16 cellular contexts compared by ENCODE assay signal in the genomic region with DNA sequence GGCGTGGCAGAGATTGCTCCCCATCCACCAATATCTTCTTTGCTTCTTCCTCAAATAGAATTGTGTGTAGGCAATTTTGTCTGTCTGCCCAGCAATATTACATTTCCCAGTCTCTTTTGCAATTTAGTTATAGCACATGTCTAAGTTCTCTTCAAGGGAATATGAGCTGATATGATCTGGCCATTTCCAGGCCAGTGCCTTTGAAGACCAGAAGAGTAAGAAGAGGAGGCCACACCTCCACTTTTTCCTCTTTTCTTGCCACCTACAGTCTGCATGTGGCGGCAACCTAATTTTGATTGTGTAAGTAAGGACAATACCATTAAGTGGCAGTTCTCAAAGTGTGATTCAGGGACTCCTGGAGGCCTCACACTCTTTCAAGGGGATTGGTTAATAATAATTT. TPM values are rescaled to one million over a fixed set of nuclear protein-coding genes. Genes with fewer than 3 reads are reported as not detected.
A peak's percentile ranks its signal among the peaks of the same experiment; 100 is the strongest.
DNase-seq lines count a peak whose midpoint lies in the region; ATAC-seq, FAIRE-seq and TF ChIP-seq lines count a peak whose summit lies in the region.
"Had no signal": no experiment of that assay in that cellular context is flagged by ENCODE, and none has a peak within 500 bp of the region (broad histone marks: within the 10 kb centered on the region; RNA-seq: fewer than 3 reads in every experiment).

No MANE protein-coding gene starts in this region.

- H3K4me3 ChIP-seq in NB4 (ENCODE audit: low read depth, low read length), result no peak overlapping the region
- no peak overlapping the region for H3K4me3 ChIP-seq in K562
- no peak overlapping the region for H3K4me3 ChIP-seq in psoas muscle
- H3K4me3 ChIP-seq: BLaER1 treated with 17β-estradiol and CSF1 and Interleukin-3, amounts not matched to agents 10 nM and 100 nM had no signal

- H4K20me1 ChIP-seq in K562 (replicated peaks; ENCODE audit: control insufficient read depth, insufficient read depth, low read length), result no peaks in the 10 kb centered on the region
- H4K20me1 ChIP-seq: BLaER1 treated with 17β-estradiol and CSF1 and Interleukin-3, amounts not matched to agents 10 nM and 100 nM had no signal

- WGBS in K562 (ENCODE audit: insufficient coverage, low coverage, missing lambda C conversion rate), result 51% methylated on average over 2 of the region's 2 CpGs
- WGBS in psoas muscle, 3 donors, result 83 to 91% (median 89%) methylated on average over 2 of the region's 2 CpGs

- intact Hi-C loops in K562 (cut with micrococcal nuclease) (no loop called here), psoas muscle (cut with DNase I) (no loop called here)

- H3K9me1 ChIP-seq in K562 (ENCODE audit: control insufficient read depth, insufficient read depth, low read length), result no peaks in the 10 kb centered on the region

- no peak overlapping the region for H3K9ac ChIP-seq in K562 (ENCODE audit: insufficient read depth in 1 of 2, low read depth in 2 of 2, low read length in 2 of 2)
- H3K9ac ChIP-seq: BLaER1 treated with 17β-estradiol and CSF1 and Interleukin-3, amounts not matched to agents 10 nM and 100 nM had no signal

- ATAC-seq in K562 (peak; percentile 76), psoas muscle (peak in 3 of 4 donors; percentile 35 to 84 (median 75)), HG03095 (IDR thresholded peaks at IDR 0.05; ENCODE audit: unreplicated experiment) (no peak)

- H3K27me3 ChIP-seq in K562 (ENCODE audit: control insufficient read depth in 2 of 2, insufficient read depth in 2 of 2, low read length in 2 of 2) (no peaks in the 10 kb centered on the region), psoas muscle (ENCODE audit: insufficient read depth in 3 of 3, low read length in 2 of 3) (no peaks in the 10 kb centered on the region)
- H3K27me3 ChIP-seq: BLaER1 treated with 17β-estradiol and CSF1 and Interleukin-3, amounts not matched to agents 10 nM and 100 nM had no signal

- H3K4me1 ChIP-seq in K562 (replicated peaks in 1 of 2; ENCODE audit: control insufficient read depth in 2 of 2, insufficient read depth in 2 of 2, low read length in 2 of 2) (peaks cover 7 to 10% of the 10 kb centered on the region in 2 experiments; a peak in 4 of 5 replicates), psoas muscle (peaks cover 19% of the 10 kb centered on the region)
- H3K4me1 ChIP-seq: BLaER1 treated with 17β-estradiol and CSF1 and Interleukin-3, amounts not matched to agents 10 nM and 100 nM had no signal

- no peaks in the 10 kb centered on the region for H3K36me3 ChIP-seq in K562 (ENCODE audit: control insufficient read depth, insufficient read depth, low read length)
- H3K36me3 ChIP-seq in psoas muscle (ENCODE audit: insufficient read depth in 1 of 2, low read depth in 1 of 2), result no peaks in the 10 kb centered on the region

- no peak overlapping the region for H3K4me2 ChIP-seq in K562 (ENCODE audit: insufficient read depth, low read length)
- H3K4me2 ChIP-seq: BLaER1 treated with 17β-estradiol and CSF1 and Interleukin-3, amounts not matched to agents 10 nM and 100 nM had no signal

- no peak overlapping the region for H3K27ac ChIP-seq in K562 (ENCODE audit: extremely low read depth, low read depth, low read length)
- H3K27ac ChIP-seq in psoas muscle, result peak overlapping the region; percentile 63
- H3K27ac ChIP-seq: 22Rv1; BLaER1 treated with 17β-estradiol and CSF1 and Interleukin-3, amounts not matched to agents 10 nM and 100 nM had no signal

- TF ChIP-seq RAD21 in K562 (CRISPR knock-in tag; conservative IDR thresholded peaks at IDR 0.05 in 1 of 2, IDR thresholded peaks at IDR 0.05 in 1 of 2), result no peak

- FAIRE-seq in K562 (lab: Jason Lieb, UNC), result peak; percentile 58
- FAIRE-seq: GM12891 had no signal

- POLR2A ChIA-PET in K562 (lab: Yijun Ruan, JAX), result interaction anchor here (1.5 kb wide), 1 partner anchor 11 kb away, joined by 4 read pairs; no protein-coding TSS in a partner anchor

- H3K79me2 ChIP-seq in K562 (ENCODE audit: control insufficient read depth, insufficient read depth, low read length), result no peaks in the 10 kb centered on the region

- BruUV-seq in K562 (replicated peaks; lab: Mats Ljungman, UMichigan), result no TSS peak

- TF ChIP-seq EP300 in K562 (IDR thresholded peaks at IDR 0.05; ENCODE audit: low read length), result no peak

- TF ChIP-seq CTCF in NB4 (IDR thresholded peaks at IDR 0.05; ENCODE audit: low read depth, low read length), result no peak
- no peak for TF ChIP-seq CTCF in K562 (IDR thresholded peaks at IDR 0.05 in 2 of 3, conservative IDR thresholded peaks at IDR 0.05 in 1 of 3; ENCODE audit: insufficient read depth in 2 of 3, low read depth in 1 of 3, low read length in 3 of 3)
- no peak for TF ChIP-seq CTCF in psoas muscle (IDR thresholded peaks at IDR 0.05)

- H2AFZ ChIP-seq in K562 (ENCODE audit: low read depth, low read length), result peak overlapping the region; percentile 70

- in situ Hi-C loops in K562 (cut with MboI), result no loop called here

- TF ChIP-seq POLR2A in NB4 (IDR thresholded peaks at IDR 0.05; ENCODE audit: extremely low read depth, insufficient read length), result no peak
- TF ChIP-seq POLR2A in K562 (conservative IDR thresholded peaks at IDR 0.05), result no peak

- CTCF ChIA-PET in K562 (lab: Yijun Ruan, JAX; ENCODE audit: low intra/inter-chr PET ratio), result no interaction called here

- DNase-seq in NCI-H82 (lab: John Stamatoyannopoulos, UW) (peak; percentile 14), NCI-H82 treated with DMSO at 0.1 percent for 48 hours (lab: John Stamatoyannopoulos, UW; ENCODE audit: unreplicated experiment) (no peak), NB4 (ENCODE audit: low read depth) (peak; percentile 4), K562 (ENCODE audit: extremely low read depth in 1 of 4, low spot score in 3 of 4) (peak in 2 of 4 experiments; percentile 41 to 65), psoas muscle (no peak), GM03348 (ENCODE audit: low spot score) (no peak), germinal center (ENCODE audit: low spot score) (no peak)
- DNase-seq: Calu3; CD4-positive, alpha-beta T cell; DMS 273 treated with DMSO at 0.1 percent for 48 hours; GOT3; H9 had no signal

- H3K9me3 ChIP-seq in K562 (replicated peaks; ENCODE audit: control insufficient read depth, insufficient read depth, low read depth, low read length), result no peaks in the 10 kb centered on the region
- no peaks in the 10 kb centered on the region for H3K9me3 ChIP-seq in psoas muscle
- H3K9me3 ChIP-seq: BLaER1 treated with 17β-estradiol and CSF1 and Interleukin-3, amounts not matched to agents 10 nM and 100 nM had no signal

RNA-seq across cellular contexts. Expression of a gene that starts 6.3 kb away (rescaled TPM):
- 20.7 and 44.4 TPM in 2 replicates for total RNA-seq in K562 (2011; cell fraction: chromatin; rRNA removed; ENCODE audit: low replicate concordance)
- total RNA-seq in K562 (2011; cell fraction: nucleolus; rRNA removed), result 13.0 and 14.0 TPM in 2 replicates
- 15.7 and 19.8 TPM in 2 replicates for total RNA-seq in K562 (2011; cell fraction: nucleoplasm; rRNA removed)
- 12.6 and 13.7 TPM in 2 replicates for total RNA-seq in K562 (2014; rRNA removed)
- 15.4 and 17.2 TPM in 2 replicates for total RNA-seq in K562 (2014; rRNA removed; fragmentation: Illumina TruSeq; extraction: Trizol)
- total RNA-seq in K562 (2015; rRNA removed; fragmentation: Illumina TruSeq; extraction: Trizol), result 17.2 and 18.2 TPM in 2 replicates
- 17.6 and 20.3 TPM in 2 replicates for total RNA-seq in K562 (2021)
- 20.7 and 24.3 TPM in 2 replicates for polyA plus RNA-seq in K562 (2011; rRNA removed)
- 8.9 and 9.2 TPM in 2 replicates for polyA plus RNA-seq in K562 (2011; cell fraction: cytosol; rRNA removed)
- 13.6 and 25.6 TPM in 2 replicates for polyA plus RNA-seq in K562 (2011; cell fraction: nucleus; rRNA removed)
- 9.9 and 11.2 TPM in 2 replicates for polyA plus RNA-seq in K562 (2012)
- 12.2 and 12.6 TPM in 2 replicates for polyA plus RNA-seq in K562 (2014; fragmentation: Illumina TruSeq; extraction: Trizol)
- 10 to 100 TPM in 1 of 2 experiments, 1 to 10 TPM in 1; 4.5 to 13.0 TPM for polyA plus RNA-seq in K562 (2014; fragmentation: Nextera tagmentation; extraction: Ambion mirVana)
- polyA plus RNA-seq in K562 (2014; rRNA removed), result 7.2 and 10.2 TPM in 2 replicates
- 149 and 167 TPM in 2 replicates for polyA minus RNA-seq in K562 (2011; rRNA and poly(A)+ RNA removed)
- polyA minus RNA-seq in K562 (2011; cell fraction: cytosol; rRNA and poly(A)+ RNA removed), result 21.8 and 29.6 TPM in 2 replicates
- polyA minus RNA-seq in K562 (2011; cell fraction: nucleus; rRNA and poly(A)+ RNA removed), result 16.6 and 29.9 TPM in 2 replicates
- total RNA-seq in psoas muscle, result 10 to 100 TPM; 11.0 to 20.8 (median 12.7) TPM
- 1 to 10 TPM; 3.5 to 9.4 (median 4.6) TPM for polyA plus RNA-seq in psoas muscle

RNA-seq across cellular contexts. Expression of a gene that starts 52.9 kb away (rescaled TPM):
- total RNA-seq in K562 (2011; cell fraction: chromatin; rRNA removed; ENCODE audit: low replicate concordance), result 0.53 and 0.81 TPM in 2 replicates
- 0.17 and 0.79 TPM in 2 replicates for total RNA-seq in K562 (2011; cell fraction: nucleolus; rRNA removed)
- total RNA-seq in K562 (2011; cell fraction: nucleoplasm; rRNA removed), result 0.46 and 1.9 TPM in 2 replicates
- total RNA-seq in K562 (2014; rRNA removed) (0.82 and 1.3 TPM in 2 replicates), K562 (2014; rRNA removed; fragmentation: Illumina TruSeq; extraction: Trizol) (1.9 and 2.0 TPM in 2 replicates), K562 (2015; rRNA removed; fragmentation: Illumina TruSeq; extraction: Trizol) (4.6 and 5.3 TPM in 2 replicates), K562 (2021) (1.0 and 1.3 TPM in 2 replicates), psoas muscle (under 1 TPM; 0.39 to 0.71 (median 0.56) TPM)
- polyA plus RNA-seq in K562 (2011; rRNA removed) (0.45 and 0.76 TPM in 2 replicates), K562 (2014; fragmentation: Illumina TruSeq; extraction: Trizol) (1.9 and 2.3 TPM in 2 replicates), K562 (2014; fragmentation: Nextera tagmentation; extraction: Ambion mirVana) (1 to 10 TPM; 1.1 to 1.6 TPM), K562 (2014; rRNA removed) (0.95 and 1.4 TPM in 2 replicates), psoas muscle (under 1 TPM; 0.10 to 0.15 (median 0.10) TPM)
- polyA plus RNA-seq in K562 (2011; cell fraction: cytosol; rRNA removed), result 0.09 and 0.47 TPM in 2 replicates
- 0.77 and 0.98 TPM in 2 replicates for polyA plus RNA-seq in K562 (2011; cell fraction: nucleus; rRNA removed)
- polyA plus RNA-seq in K562 (2012), result 2.5 and 7.6 TPM in 2 replicates
- polyA minus RNA-seq in K562 (2011; rRNA and poly(A)+ RNA removed), result 0.46 and 2.4 TPM in 2 replicates
- 0.64 TPM in 1 of 2 replicates, not detected in the other for polyA minus RNA-seq in K562 (2011; cell fraction: cytosol; rRNA and poly(A)+ RNA removed)
- 0.81 and 2.4 TPM in 2 replicates for polyA minus RNA-seq in K562 (2011; cell fraction: nucleus; rRNA and poly(A)+ RNA removed)
- total RNA-seq: H9 had no signal

RNA-seq across cellular contexts. Expression of a gene that starts 59.3 kb away (rescaled TPM):
- 44.6 and 91.3 TPM in 2 replicates for total RNA-seq in K562 (2011; cell fraction: chromatin; rRNA removed; ENCODE audit: low replicate concordance)
- total RNA-seq in K562 (2011; cell fraction: nucleolus; rRNA removed), result 26.8 and 37.5 TPM in 2 replicates
- total RNA-seq in K562 (2011; cell fraction: nucleoplasm; rRNA removed), result 55.9 and 69.6 TPM in 2 replicates
- total RNA-seq in K562 (2014; rRNA removed) (20.4 and 20.6 TPM in 2 replicates), K562 (2014; rRNA removed; fragmentation: Illumina TruSeq; extraction: Trizol) (28.8 and 32.0 TPM in 2 replicates), K562 (2015; rRNA removed; fragmentation: Illumina TruSeq; extraction: Trizol) (34.4 and 36.2 TPM in 2 replicates), K562 (2021) (26.9 and 28.8 TPM in 2 replicates), psoas muscle (10 to 100 TPM in 1 of 4 donors, 1 to 10 TPM in 3; 6.0 to 12.6 (median 9.2) TPM)
- polyA plus RNA-seq in K562 (2011; rRNA removed) (14.7 and 23.0 TPM in 2 replicates), K562 (2014; fragmentation: Illumina TruSeq; extraction: Trizol) (20.7 and 22.5 TPM in 2 replicates), K562 (2014; fragmentation: Nextera tagmentation; extraction: Ambion mirVana) (10 to 100 TPM in 1 of 2 experiments, 1 to 10 TPM in 1; 8.4 to 10.8 TPM), K562 (2014; rRNA removed) (20.9 and 23.8 TPM in 2 replicates), psoas muscle (10 to 100 TPM in 2 of 3 donors, 1 to 10 TPM in 1; 6.5 to 14.0 (median 10.7) TPM)
- 9.9 and 11.3 TPM in 2 replicates for polyA plus RNA-seq in K562 (2011; cell fraction: cytosol; rRNA removed)
- 12.9 and 14.7 TPM in 2 replicates for polyA plus RNA-seq in K562 (2011; cell fraction: nucleus; rRNA removed)
- 22.7 and 25.8 TPM in 2 replicates for polyA plus RNA-seq in K562 (2012)
- 23.9 and 29.9 TPM in 2 replicates for polyA minus RNA-seq in K562 (2011; rRNA and poly(A)+ RNA removed)
- 11.5 and 15.3 TPM in 2 replicates for polyA minus RNA-seq in K562 (2011; cell fraction: cytosol; rRNA and poly(A)+ RNA removed)
- 25.3 and 30.5 TPM in 2 replicates for polyA minus RNA-seq in K562 (2011; cell fraction: nucleus; rRNA and poly(A)+ RNA removed)

Comparison
In these comparisons a context has a peak if more than half of its experiments do, and no peak if none do; other contexts are left out.
1. DNase-seq: peak in NCI-H82 (single experiment) and NB4 (single experiment); none in NCI-H82 treated with DMSO at 0.1 percent for 48 hours (single experiment), psoas muscle (0 of 2), GM03348 (single experiment) and germinal center (single experiment).